In the genomic region with DNA sequence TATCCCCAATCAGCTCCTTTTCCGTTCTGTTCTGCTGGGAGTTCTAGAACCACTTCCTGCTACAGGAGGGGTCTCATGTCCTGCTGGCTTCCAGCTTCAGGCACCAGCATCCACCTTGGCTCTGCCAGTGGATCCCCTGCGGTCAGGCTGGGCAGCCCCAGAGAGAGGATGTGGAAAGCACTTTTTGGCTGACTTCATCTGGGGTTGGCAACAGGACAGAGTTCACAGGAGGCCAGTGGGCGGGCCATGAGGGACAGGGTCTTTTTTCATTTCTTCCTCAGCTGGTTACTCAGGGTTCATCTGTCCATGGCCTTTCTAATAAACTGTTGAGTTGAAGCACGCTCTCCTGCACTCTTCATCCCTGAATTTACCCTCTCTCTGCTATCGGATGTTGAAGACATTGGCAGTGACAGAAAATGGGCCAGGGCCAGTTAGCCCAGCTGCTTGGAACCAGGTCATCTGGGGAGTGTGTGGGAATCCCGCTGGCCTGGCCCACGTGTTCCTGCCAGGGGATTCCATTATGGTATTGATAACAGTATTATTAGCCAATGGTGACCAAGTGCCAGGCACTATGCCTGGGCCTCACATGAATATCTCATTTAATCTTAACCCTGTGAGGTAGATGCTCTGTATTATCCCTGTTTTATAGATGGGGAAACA, we compare ENCODE assay signal across 12 cellular contexts. TPM values are rescaled to one million over a fixed set of nuclear protein-coding genes. Genes with fewer than 3 reads are reported as not detected.
DNase-seq lines count a peak whose midpoint lies in the region; ATAC-seq, FAIRE-seq and TF ChIP-seq lines count a peak whose summit lies in the region.
"Had no signal": no experiment of that assay in that cellular context is flagged by ENCODE, and none has a peak within 500 bp of the region (broad histone marks: within the 10 kb centered on the region; RNA-seq: fewer than 3 reads in every experiment).

No MANE protein-coding gene starts in this region.

- FAIRE-seq in GM12892 (lab: Jason Lieb, UNC), result peak; percentile 14

- peaks cover 29% of the 10 kb centered on the region for H3K36me3 Mint-ChIP-seq in activated CD4-positive, alpha-beta memory T cell treated with anti-CD3 and anti-CD28 coated beads for 36 hours

- H3K27me3 ChIP-seq in right lobe of liver, result no peaks in the 10 kb centered on the region
- H3K27me3 ChIP-seq in colonic mucosa, result no peaks in the 10 kb centered on the region
- H3K27me3 ChIP-seq: brain microvascular endothelial cell had no signal

- peak; percentile 1 for DNase-seq in A172 (ENCODE audit: low spot score)
- DNase-seq in GM12892 (ENCODE audit: insufficient read length), result no peak
- DNase-seq in caudate nucleus (lab: John Stamatoyannopoulos, UW), result peak in 20 of 61 donors; percentile 3 to 55 (median 28)
- DNase-seq in right lobe of liver, result peak in 1 of 3 donors; percentile 54
- DNase-seq in NCI-H1092 treated with DMSO at 0.1 percent for 48 hours (lab: John Stamatoyannopoulos, UW), result no peak
- DNase-seq in activated CD4-positive, alpha-beta memory T cell treated with anti-CD3 and anti-CD28 coated beads for 36 hours, result no peak
- DNase-seq in colonic mucosa, result no peak
- DNase-seq in activated CD4-positive, alpha-beta T cell treated with anti-CD3 and anti-CD28 coated beads for 1 hour, result no peak
- DNase-seq: activated CD4-positive, alpha-beta T cell treated with anti-CD3 and anti-CD28 coated beads for 48 hours; brain microvascular endothelial cell; foreskin melanocyte had no signal

- no peak overlapping the region for H3K4me3 ChIP-seq in right lobe of liver
- no peak overlapping the region for H3K4me3 ChIP-seq in colonic mucosa

- no peak overlapping the region for H3K27ac Mint-ChIP-seq in activated CD4-positive, alpha-beta memory T cell treated with anti-CD3 and anti-CD28 coated beads for 36 hours

- POLR2A ChIA-PET in activated CD4-positive, alpha-beta memory T cell treated with anti-CD3 and anti-CD28 coated beads for 36 hours (lab: Charles Lee), result no interaction called here

- H3K36me3 ChIP-seq in right lobe of liver (peaks cover 0 to 6% (median 0%) of the 10 kb centered on the region in 4 donors), colonic mucosa (peaks cover 17% of the 10 kb centered on the region)
- H3K36me3 ChIP-seq: brain microvascular endothelial cell had no signal

- TF ChIP-seq CTCF in right lobe of liver (IDR thresholded peaks at IDR 0.05) (no peak), colonic mucosa (IDR thresholded peaks at IDR 0.05) (no peak)

- WGBS in right lobe of liver (ENCODE audit: insufficient coverage, low coverage, low lambda C conversion rate, missing lambda C conversion rate), result 38% methylated on average over 3 of the region's 7 CpGs

- H3K9me3 Mint-ChIP-seq in activated CD4-positive, alpha-beta memory T cell treated with anti-CD3 and anti-CD28 coated beads for 36 hours, result no peaks in the 10 kb centered on the region

- H3K9me3 ChIP-seq in right lobe of liver (no peaks in the 10 kb centered on the region), colonic mucosa (no peaks in the 10 kb centered on the region)

- no peak overlapping the region for H3K9ac ChIP-seq in colonic mucosa (ENCODE audit: low read depth in 2 of 2, low read length in 2 of 2)

- ATAC-seq in right lobe of liver, result peak; percentile 26 to 75 (median 64)

- H3K4me3 Mint-ChIP-seq in activated CD4-positive, alpha-beta memory T cell treated with anti-CD3 and anti-CD28 coated beads for 36 hours, result no peak overlapping the region

- peaks cover 42% of the 10 kb centered on the region for H3K4me1 Mint-ChIP-seq in activated CD4-positive, alpha-beta memory T cell treated with anti-CD3 and anti-CD28 coated beads for 36 hours (ENCODE audit: low read depth)

- intact Hi-C loops in right lobe of liver (cut with DNase I), result no loop called here
- intact Hi-C loops in activated CD4-positive, alpha-beta memory T cell treated with anti-CD3 and anti-CD28 coated beads for 36 hours (cut with micrococcal nuclease), result no loop called here
- intact Hi-C loops in colonic mucosa (cut with DNase I), result no loop called here

- H3K4me1 ChIP-seq in right lobe of liver (peaks cover 0 to 12% (median 0%) of the 10 kb centered on the region in 4 donors), colonic mucosa (no peaks in the 10 kb centered on the region)

- TF ChIP-seq POLR2A in GM12892 (IDR thresholded peaks at IDR 0.05; ENCODE audit: low read depth, low read length) (no peak), right lobe of liver (IDR thresholded peaks at IDR 0.05) (no peak)

- H3K27ac ChIP-seq in caudate nucleus (ENCODE audit: low read depth, low read length) (peak overlapping the region; percentile 67), right lobe of liver (no peak overlapping the region), colonic mucosa (no peak overlapping the region)
- H3K27ac ChIP-seq: brain microvascular endothelial cell, C4-2B had no signal

- CTCF ChIA-PET in activated CD4-positive, alpha-beta memory T cell treated with anti-CD3 and anti-CD28 coated beads for 36 hours (lab: Charles Lee), result interaction anchor here (0.7 kb wide), 1 partner anchor 47 kb away, joined by 3 read pairs; no protein-coding TSS in a partner anchor

- no peaks in the 10 kb centered on the region for H3K27me3 Mint-ChIP-seq in activated CD4-positive, alpha-beta memory T cell treated with anti-CD3 and anti-CD28 coated beads for 36 hours

RNA-seq across cellular contexts. Expression of a gene that starts 45.3 kb away (rescaled TPM):
- 14.6 and 22.2 TPM in 2 replicates for total RNA-seq in A172 (2014; rRNA removed; shearing (Covaris generic))
- polyA plus RNA-seq in GM12892 (2012; ENCODE audit: missing spikeins), result 56.6 TPM
- total RNA-seq in right lobe of liver (10 to 100 TPM in 4 of 6 experiments, 1 to 10 TPM in 2; 6.2 to 42.6 (median 20.9) TPM), colonic mucosa (100 to 1,000 TPM; 174 to 198 TPM)
- 100 to 1,000 TPM; 109 to 112 TPM for total RNA-seq in activated CD4-positive, alpha-beta memory T cell treated with anti-CD3 and anti-CD28 coated beads for 36 hours
